In the genomic region with DNA sequence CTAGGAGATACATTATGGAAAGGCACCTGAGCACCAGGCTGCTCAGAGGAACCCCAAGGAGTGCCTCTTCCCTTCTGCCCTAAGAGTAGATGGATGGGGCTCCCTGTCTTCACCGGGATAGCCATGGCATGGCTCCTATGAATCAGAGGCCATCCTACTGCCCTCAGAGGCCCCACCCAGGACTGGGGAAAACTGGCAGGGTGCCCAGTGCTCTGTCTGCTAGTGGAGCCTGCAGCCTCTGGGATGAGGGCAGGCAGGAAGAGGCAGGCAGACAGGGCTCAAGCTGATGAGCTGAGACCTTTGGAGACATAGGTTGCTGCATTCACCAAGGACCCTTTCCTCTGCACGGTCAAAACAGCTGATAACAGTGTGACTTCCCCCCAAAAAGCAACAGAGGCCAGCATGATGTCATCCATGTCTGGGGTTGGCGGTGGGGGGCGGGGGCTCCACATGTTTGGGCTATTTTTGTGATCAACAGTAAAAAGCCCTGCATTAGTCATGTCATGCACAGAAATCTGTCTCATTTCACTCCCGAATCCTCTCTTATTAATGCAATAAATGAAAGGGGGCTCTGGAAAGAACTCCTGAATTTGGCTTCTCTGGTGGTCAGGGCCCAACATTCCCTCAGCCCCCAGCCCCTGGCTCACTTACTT, we compare ENCODE assay signal across 11 cellular contexts.
DNase-seq lines count a peak whose midpoint lies in the region; ATAC-seq, FAIRE-seq and TF ChIP-seq lines count a peak whose summit lies in the region.
"Had no signal": no experiment of that assay in that cellular context is flagged by ENCODE, and none has a peak within 500 bp of the region (broad histone marks: within the 10 kb centered on the region; RNA-seq: fewer than 3 reads in every experiment).

No MANE protein-coding gene starts in this region.

- ATAC-seq in RWPE2 (ENCODE audit: low read depth) (peak; percentile 92), HG02798 (IDR thresholded peaks at IDR 0.05; ENCODE audit: poor library complexity, unreplicated experiment) (no peak)
- ATAC-seq: left lung had no signal

- H3K27me3 ChIP-seq in RWPE2 (ENCODE audit: insufficient read depth, poor library complexity, severe bottlenecking) (no peaks in the 10 kb centered on the region), small intestine (ENCODE audit: control insufficient read depth in 2 of 2, insufficient read depth in 2 of 2, low read length in 2 of 2) (no peaks in the 10 kb centered on the region)
- H3K27me3 ChIP-seq: left lung had no signal

- H3K4me1 ChIP-seq in RWPE2 (ENCODE audit: insufficient read depth, poor library complexity, severe bottlenecking) (peaks cover 7% of the 10 kb centered on the region), small intestine (ENCODE audit: control insufficient read depth in 2 of 2, insufficient read depth in 1 of 2, low read depth in 1 of 2, low read length in 1 of 2) (no peaks in the 10 kb centered on the region)
- H3K4me1 ChIP-seq: left lung had no signal

- H3K9me3 ChIP-seq in RWPE2 (ENCODE audit: severe bottlenecking) (no peaks in the 10 kb centered on the region), small intestine (ENCODE audit: control insufficient read depth, low read depth) (no peaks in the 10 kb centered on the region)
- H3K9me3 ChIP-seq: left lung had no signal

- H3K36me3 ChIP-seq in RWPE2 (ENCODE audit: low read depth) (no peaks in the 10 kb centered on the region), small intestine (ENCODE audit: control insufficient read depth in 2 of 2, insufficient read depth in 2 of 2, low read length in 2 of 2) (no peaks in the 10 kb centered on the region)
- H3K36me3 ChIP-seq: left lung had no signal

- FAIRE-seq in small intestine (lab: Jason Lieb, UNC) = no peak

- no peak overlapping the region for H3K27ac ChIP-seq in RWPE2 (ENCODE audit: poor library complexity, severe bottlenecking)
- no peak overlapping the region for H3K27ac ChIP-seq in small intestine (ENCODE audit: low read depth in 1 of 2, low read length in 1 of 2)
- H3K27ac ChIP-seq: 22Rv1, KMS-11, left lung had no signal

- TF ChIP-seq CTCF in RWPE2 (IDR thresholded peaks at IDR 0.05; ENCODE audit: poor library complexity, severe bottlenecking) = no peak

- H3K4me3 ChIP-seq in RWPE2 (ENCODE audit: severe bottlenecking) (no peak overlapping the region), small intestine (ENCODE audit: low read depth in 1 of 2, low read length in 2 of 2) (no peak overlapping the region)
- H3K4me3 ChIP-seq: left lung had no signal

- DNase-seq in DMS 273 (lab: John Stamatoyannopoulos, UW; ENCODE audit: unreplicated experiment) = peak; percentile 43
- no peak for DNase-seq in DMS 273 treated with DMSO at 0.1 percent for 48 hours (lab: John Stamatoyannopoulos, UW)
- peak; percentile 61 for DNase-seq in RWPE2 (ENCODE audit: low spot score)
- peak; percentile 64 for DNase-seq in fibroblast of peridontal ligament (ENCODE audit: extremely low read depth)
- DNase-seq in small intestine = peak; percentile 65
- no peak for DNase-seq in activated CD4-positive, CD25-positive, alpha-beta regulatory T cell (lab: John Stamatoyannopoulos, UW)
- DNase-seq in NCI-H69 (lab: John Stamatoyannopoulos, UW) = no peak
- DNase-seq: left lung had no signal

- 38 to 58% (median 41%) methylated on average over 3 to 5 of the region's 5 CpGs for WGBS in small intestine, 3 donors

Comparison
In these comparisons a context has a peak if more than half of its experiments do, and no peak if none do; other contexts are left out.
1. DNase-seq: peak in DMS 273 (single experiment), RWPE2 (single experiment), fibroblast of peridontal ligament (single experiment) and small intestine (single experiment); none in DMS 273 treated with DMSO at 0.1 percent for 48 hours (single experiment), activated CD4-positive, CD25-positive, alpha-beta regulatory T cell (0 of 4) and NCI-H69 (single experiment).